In genomic region chr1:3772027-3772714, GRCh38 we compare ENCODE assay signal across 1 cellular context.
A peak's percentile ranks its signal among the peaks of the same experiment; 100 is the strongest.
TF ChIP-seq lines count a peak whose summit lies in the region.

No MANE protein-coding gene starts in this region.

TF ChIP-seq in K562, 482 proteins besides CTCF, POLR2A, EP300 and RAD21 (continued from another document and continues in another):
- TF ChIP-seq HBP1 (CRISPR knock-in tag; IDR thresholded peaks at IDR 0.05) (no peak), TOE1 (IDR thresholded peaks at IDR 0.05; ENCODE audit: borderline replicate concordance) (0 out of 2 replicates have a peak, but pooled peaks have one; percentile 21), TOE1 (CRISPR knock-in tag; IDR thresholded peaks at IDR 0.05; ENCODE audit: borderline replicate concordance, low read depth) (no peak), SIN3A (IDR thresholded peaks at IDR 0.05; ENCODE audit: borderline replicate concordance in 2 of 2, control insufficient read depth in 1 of 2, low read depth in 2 of 2, low read length in 2 of 2) (peak; percentile 92 to 94; a peak in 3 of 4 replicates), MEIS2 (IDR thresholded peaks at IDR 0.05; ENCODE audit: partially characterized antibody) (no peak), DACH1 (IDR thresholded peaks at IDR 0.05; ENCODE audit: partially characterized antibody) (no peak), ADNP (tag; IDR thresholded peaks at IDR 0.05) (no peak), CHD4 (IDR thresholded peaks at IDR 0.05; ENCODE audit: insufficient read depth, insufficient replicate concordance, low read depth, low read length, poor library complexity, severe bottlenecking) (no peak), ZNF124 (CRISPR knock-in tag; IDR thresholded peaks at IDR 0.05) (no peak), ZC3H8 (IDR thresholded peaks at IDR 0.05) (no peak), DPF2 (IDR thresholded peaks at IDR 0.05) (no peak), ZBTB33 (CRISPR knock-in tag; IDR thresholded peaks at IDR 0.05) (no peak), HMG20B (CRISPR knock-in tag; IDR thresholded peaks at IDR 0.05) (no peak), KDM5B (IDR thresholded peaks at IDR 0.05; ENCODE audit: insufficient replicate concordance, low read depth, low read length) (peak; percentile 67), ZNF436 (CRISPR knock-in tag; IDR thresholded peaks at IDR 0.05) (no peak), PHB (CRISPR knock-in tag; IDR thresholded peaks at IDR 0.05) (0 out of 2 replicates have a peak, but pooled peaks have one; percentile 31), SAP30 (IDR thresholded peaks at IDR 0.05; ENCODE audit: borderline replicate concordance, insufficient read depth, low read depth, low read length, poor library complexity, severe bottlenecking) (peak; percentile 80), CC2D1A (IDR thresholded peaks at IDR 0.05) (no peak), ZNF57 (CRISPR knock-in tag; IDR thresholded peaks at IDR 0.05) (no peak), CEBPB (tag; IDR thresholded peaks at IDR 0.05) (no peak), FOXP1 (CRISPR knock-in tag; IDR thresholded peaks at IDR 0.05) (no peak), SETDB1 (IDR thresholded peaks at IDR 0.05; ENCODE audit: low read length) (no peak), NCOA6 (IDR thresholded peaks at IDR 0.05) (no peak), OTX1 (CRISPR knock-in tag; IDR thresholded peaks at IDR 0.05) (no peak), COPS2 (conservative IDR thresholded peaks at IDR 0.05) (no peak), POU5F1 (IDR thresholded peaks at IDR 0.05; ENCODE audit: borderline replicate concordance, low read depth, low read length, partially characterized antibody) (no peak), NFATC3 (IDR thresholded peaks at IDR 0.05) (no peak), ESRRA (IDR thresholded peaks at IDR 0.05; ENCODE audit: borderline replicate concordance, low read depth) (no peak), CBX1 (IDR thresholded peaks at IDR 0.05; ENCODE audit: low read depth) (peak; percentile 23; the same call in 1 of the 2 replicates), PHF20 (IDR thresholded peaks at IDR 0.05; ENCODE audit: partially characterized antibody) (peak; percentile 75), MCM7 (IDR thresholded peaks at IDR 0.05) (no peak), NCOA1 (IDR thresholded peaks at IDR 0.05; ENCODE audit: low read depth) (no peak), SMAD4 (CRISPR knock-in tag; conservative IDR thresholded peaks at IDR 0.05) (peak; percentile 60; the same call in 1 of the 2 replicates), TCF7L2 (IDR thresholded peaks at IDR 0.05; ENCODE audit: low read depth, low read length) (no peak), MED1 (CRISPR knock-in tag; IDR thresholded peaks at IDR 0.05; ENCODE audit: borderline replicate concordance) (no peak), ZNF311 (CRISPR knock-in tag; IDR thresholded peaks at IDR 0.05) (no peak), ZC3H4 (CRISPR knock-in tag; IDR thresholded peaks at IDR 0.05; ENCODE audit: borderline replicate concordance) (no peak), ZNF584 (CRISPR knock-in tag; IDR thresholded peaks at IDR 0.05; ENCODE audit: low read depth) (no peak), SREBF2 (CRISPR knock-in tag; IDR thresholded peaks at IDR 0.05) (no peak), XRCC3 (IDR thresholded peaks at IDR 0.05) (no peak), NR1H2 (CRISPR knock-in tag; IDR thresholded peaks at IDR 0.05) (no peak), FOS (IDR thresholded peaks at IDR 0.05; ENCODE audit: extremely low read depth, insufficient read length) (no peak), E2F6 (IDR thresholded peaks at IDR 0.05; ENCODE audit: borderline replicate concordance in 1 of 2, extremely low read depth in 1 of 2, insufficient read depth in 1 of 2, insufficient read length in 1 of 2, low read depth in 1 of 2, low read length in 1 of 2, poor library complexity in 1 of 2, severe bottlenecking in 1 of 2) (peak; percentile 92 to 98), SUPT5H (IDR thresholded peaks at IDR 0.05) (peak; percentile 75), ZNF217 (CRISPR knock-in tag; IDR thresholded peaks at IDR 0.05) (peak; percentile 70; the same call in 1 of the 2 replicates), ZNF444 (CRISPR knock-in tag; IDR thresholded peaks at IDR 0.05) (no peak), GABPA (tag; conservative IDR thresholded peaks at IDR 0.05; ENCODE audit: low read depth) (peak; percentile 30; the same call in 1 of the 2 replicates), FOXM1 (IDR thresholded peaks at IDR 0.05; ENCODE audit: low read depth) (no peak), FOXM1 (CRISPR knock-in tag; IDR thresholded peaks at IDR 0.05; ENCODE audit: low read depth) (0 out of 2 replicates have a peak, but pooled peaks have one; percentile 12), KLF10 (CRISPR knock-in tag; IDR thresholded peaks at IDR 0.05) (no peak), ZNF644 (tag; IDR thresholded peaks at IDR 0.05; ENCODE audit: low read depth) (no peak), C11orf30 (IDR thresholded peaks at IDR 0.05; ENCODE audit: low read depth) (no peak), NONO (IDR thresholded peaks at IDR 0.05; ENCODE audit: low read depth in 2 of 2, low read length in 1 of 2) (0 out of 4 replicates have a peak, but pooled peaks of 1 of the 2 experiments have one; percentile 38), NR4A1 (CRISPR knock-in tag; IDR thresholded peaks at IDR 0.05) (0 out of 2 replicates have a peak, but pooled peaks have one; percentile 82), NR4A1 (tag; IDR thresholded peaks at IDR 0.05) (no peak), HNRNPK (IDR thresholded peaks at IDR 0.05; ENCODE audit: low read depth, low read length, poor library complexity, severe bottlenecking) (no peak), RBM14 (IDR thresholded peaks at IDR 0.05; ENCODE audit: borderline replicate concordance, insufficient read depth, low read depth, low read length) (0 out of 2 replicates have a peak, but pooled peaks have one; percentile 76), CBFA2T3 (IDR thresholded peaks at IDR 0.05) (peak; percentile 32), HES1 (IDR thresholded peaks at IDR 0.05; ENCODE audit: low read depth) (no peak), TEAD4 (IDR thresholded peaks at IDR 0.05; ENCODE audit: low read length) (0 out of 2 replicates have a peak, but pooled peaks have one; percentile 10), TEAD4 (CRISPR knock-in tag; IDR thresholded peaks at IDR 0.05; ENCODE audit: borderline replicate concordance) (no peak), NR2F6 (CRISPR knock-in tag; IDR thresholded peaks at IDR 0.05) (no peak)
- TF ChIP-seq, protein P1, sequence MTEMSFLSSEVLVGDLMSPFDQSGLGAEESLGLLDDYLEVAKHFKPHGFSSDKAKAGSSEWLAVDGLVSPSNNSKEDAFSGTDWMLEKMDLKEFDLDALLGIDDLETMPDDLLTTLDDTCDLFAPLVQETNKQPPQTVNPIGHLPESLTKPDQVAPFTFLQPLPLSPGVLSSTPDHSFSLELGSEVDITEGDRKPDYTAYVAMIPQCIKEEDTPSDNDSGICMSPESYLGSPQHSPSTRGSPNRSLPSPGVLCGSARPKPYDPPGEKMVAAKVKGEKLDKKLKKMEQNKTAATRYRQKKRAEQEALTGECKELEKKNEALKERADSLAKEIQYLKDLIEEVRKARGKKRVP (CRISPR knock-in tag; IDR thresholded peaks at IDR 0.05): no peak
- TF ChIP-seq, protein P2, sequence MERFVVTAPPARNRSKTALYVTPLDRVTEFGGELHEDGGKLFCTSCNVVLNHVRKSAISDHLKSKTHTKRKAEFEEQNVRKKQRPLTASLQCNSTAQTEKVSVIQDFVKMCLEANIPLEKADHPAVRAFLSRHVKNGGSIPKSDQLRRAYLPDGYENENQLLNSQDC (CRISPR knock-in tag; IDR thresholded peaks at IDR 0.05): peak; percentile 66; the same call in 1 of the 2 replicates
- TF ChIP-seq, protein P3, sequence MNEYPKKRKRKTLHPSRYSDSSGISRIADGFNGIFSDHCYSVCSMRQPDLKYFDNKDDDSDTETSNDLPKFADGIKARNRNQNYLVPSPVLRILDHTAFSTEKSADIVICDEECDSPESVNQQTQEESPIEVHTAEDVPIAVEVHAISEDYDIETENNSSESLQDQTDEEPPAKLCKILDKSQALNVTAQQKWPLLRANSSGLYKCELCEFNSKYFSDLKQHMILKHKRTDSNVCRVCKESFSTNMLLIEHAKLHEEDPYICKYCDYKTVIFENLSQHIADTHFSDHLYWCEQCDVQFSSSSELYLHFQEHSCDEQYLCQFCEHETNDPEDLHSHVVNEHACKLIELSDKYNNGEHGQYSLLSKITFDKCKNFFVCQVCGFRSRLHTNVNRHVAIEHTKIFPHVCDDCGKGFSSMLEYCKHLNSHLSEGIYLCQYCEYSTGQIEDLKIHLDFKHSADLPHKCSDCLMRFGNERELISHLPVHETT (CRISPR knock-in tag; conservative IDR thresholded peaks at IDR 0.05 in 1 of 2, IDR thresholded peaks at IDR 0.05 in 1 of 2): no peak
- TF ChIP-seq, protein P4, sequence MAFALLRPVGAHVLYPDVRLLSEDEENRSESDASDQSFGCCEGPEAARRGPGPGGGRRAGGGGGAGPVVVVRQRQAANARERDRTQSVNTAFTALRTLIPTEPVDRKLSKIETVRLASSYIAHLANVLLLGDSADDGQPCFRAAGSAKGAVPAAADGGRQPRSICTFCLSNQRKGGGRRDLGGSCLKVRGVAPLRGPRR (CRISPR knock-in tag; IDR thresholded peaks at IDR 0.05): no peak
- TF ChIP-seq, protein P5, sequence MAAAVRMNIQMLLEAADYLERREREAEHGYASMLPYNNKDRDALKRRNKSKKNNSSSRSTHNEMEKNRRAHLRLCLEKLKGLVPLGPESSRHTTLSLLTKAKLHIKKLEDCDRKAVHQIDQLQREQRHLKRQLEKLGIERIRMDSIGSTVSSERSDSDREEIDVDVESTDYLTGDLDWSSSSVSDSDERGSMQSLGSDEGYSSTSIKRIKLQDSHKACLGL (CRISPR knock-in tag; IDR thresholded peaks at IDR 0.05; ENCODE audit: borderline replicate concordance, poor library complexity, severe bottlenecking): peak; percentile 77
- TF ChIP-seq, protein P6, sequence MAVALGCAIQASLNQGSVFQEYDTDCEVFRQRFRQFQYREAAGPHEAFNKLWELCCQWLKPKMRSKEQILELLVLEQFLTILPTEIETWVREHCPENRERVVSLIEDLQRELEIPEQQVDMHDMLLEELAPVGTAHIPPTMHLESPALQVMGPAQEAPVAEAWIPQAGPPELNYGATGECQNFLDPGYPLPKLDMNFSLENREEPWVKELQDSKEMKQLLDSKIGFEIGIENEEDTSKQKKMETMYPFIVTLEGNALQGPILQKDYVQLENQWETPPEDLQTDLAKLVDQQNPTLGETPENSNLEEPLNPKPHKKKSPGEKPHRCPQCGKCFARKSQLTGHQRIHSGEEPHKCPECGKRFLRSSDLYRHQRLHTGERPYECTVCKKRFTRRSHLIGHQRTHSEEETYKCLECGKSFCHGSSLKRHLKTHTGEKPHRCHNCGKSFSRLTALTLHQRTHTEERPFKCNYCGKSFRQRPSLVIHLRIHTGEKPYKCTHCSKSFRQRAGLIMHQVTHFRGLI (CRISPR knock-in tag; IDR thresholded peaks at IDR 0.05): no peak
- TF ChIP-seq, protein P7, sequence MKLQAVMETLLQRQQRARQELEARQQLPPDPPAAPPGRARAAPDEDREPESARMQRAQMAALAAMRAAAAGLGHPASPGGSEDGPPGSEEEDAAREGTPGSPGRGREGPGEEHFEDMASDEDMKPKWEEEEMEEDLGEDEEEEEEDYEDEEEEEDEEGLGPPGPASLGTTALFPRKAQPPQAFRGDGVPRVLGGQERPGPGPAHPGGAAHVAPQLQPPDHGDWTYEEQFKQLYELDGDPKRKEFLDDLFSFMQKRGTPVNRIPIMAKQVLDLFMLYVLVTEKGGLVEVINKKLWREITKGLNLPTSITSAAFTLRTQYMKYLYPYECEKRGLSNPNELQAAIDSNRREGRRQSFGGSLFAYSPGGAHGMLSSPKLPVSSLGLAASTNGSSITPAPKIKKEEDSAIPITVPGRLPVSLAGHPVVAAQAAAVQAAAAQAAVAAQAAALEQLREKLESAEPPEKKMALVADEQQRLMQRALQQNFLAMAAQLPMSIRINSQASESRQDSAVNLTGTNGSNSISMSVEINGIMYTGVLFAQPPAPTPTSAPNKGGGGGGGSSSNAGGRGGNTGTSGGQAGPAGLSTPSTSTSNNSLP (IDR thresholded peaks at IDR 0.05; ENCODE audit: borderline replicate concordance, low read depth, low read length): no peak
